10 cellular contexts compared by ENCODE assay signal in genomic region chr2:223357076-223357475, GRCh38.
"Had no signal": no experiment of that assay in that cellular context is flagged by ENCODE, and none has a peak within 500 bp of the region (broad histone marks: within the 10 kb centered on the region; RNA-seq: fewer than 3 reads in every experiment).

No MANE protein-coding gene starts in this region.

- H3K4me3 ChIP-seq: GM23248, HAP-1, K562 had no signal

- ATAC-seq: HCT116, K562 had no signal

- H3K4me1 ChIP-seq: HAP-1 had no signal

- H3K4me3 Mint-ChIP-seq: HFFc6 had no signal

- DNase-seq: GM23248, GOT3, H7, HFFc6, IMR-90, KG1 had no signal

- FAIRE-seq: K562 had no signal

- H2AFZ ChIP-seq: GM23248 had no signal

- H3K36me3 ChIP-seq: HAP-1 had no signal

- H3K27ac Mint-ChIP-seq: HFFc6 had no signal

- H3K27ac ChIP-seq: GM23248, HL-60 had no signal

- H3K9ac ChIP-seq: GM23248 had no signal

- H3K9me3 ChIP-seq: HAP-1 had no signal
